ENCODE assay signal across 8 cellular contexts in genomic region chr22:37266581-37267127, GRCh38. TPM values are rescaled to one million over a fixed set of nuclear protein-coding genes. Genes with fewer than 3 reads are reported as not detected.
DNase-seq lines count a peak whose midpoint lies in the region; ATAC-seq and TF ChIP-seq lines count a peak whose summit lies in the region.
"Had no signal": no experiment of that assay in that cellular context is flagged by ENCODE, and none has a peak within 500 bp of the region (broad histone marks: within the 10 kb centered on the region; RNA-seq: fewer than 3 reads in every experiment).

No MANE protein-coding gene starts in this region.

- H3K9me2 ChIP-seq in GM23338 (ENCODE audit: insufficient read depth) (no peaks in the 10 kb centered on the region), SU-DHL-6 (replicated peaks; ENCODE audit: insufficient read depth, low read length) (no peaks in the 10 kb centered on the region)

- DNase-seq in GM23338 (ENCODE audit: low spot score) = no peak
- DNase-seq in fibroblast of the aortic adventitia (ENCODE audit: low read depth) = no peak
- no peak for DNase-seq in stimulated activated effector memory CD8-positive, alpha-beta T cell treated with anti-CD3 and anti-CD28 coated beads, Interleukin-12 subunit alpha, Interleukin-12 subunit beta, amount 100 ng/mL, for 72 hours (ENCODE audit: low spot score in 2 of 2)
- DNase-seq in GF-D8 (lab: John Stamatoyannopoulos, UW) = no peak
- no peak for DNase-seq in stimulated activated naive CD4-positive, alpha-beta T cell (lab: John Stamatoyannopoulos, UW)
- DNase-seq: NCI-H187 had no signal

- no peak overlapping the region for H3K27ac ChIP-seq in GM23338 (ENCODE audit: low read depth)
- H3K27ac ChIP-seq in SU-DHL-6 (ENCODE audit: low read depth, low read length) = no peak overlapping the region

- no peaks in the 10 kb centered on the region for H3K4me1 ChIP-seq in GM23338 (ENCODE audit: insufficient read depth)

- H2AFZ ChIP-seq in GM23338 = peak overlapping the region; percentile 77; the same call in 1 of the 2 replicates
- no peak overlapping the region for H2AFZ ChIP-seq in SU-DHL-6 (ENCODE audit: low read depth, low read length, severe bottlenecking)

- no peak overlapping the region for H3K4me2 ChIP-seq in GM23338
- peak overlapping the region; percentile 65 for H3K4me2 ChIP-seq in SU-DHL-6 (ENCODE audit: low read depth, low read length, poor library complexity, severe bottlenecking)

- H3K36me3 Mint-ChIP-seq in GM23338 (ENCODE audit: low read depth) = peaks cover 4% of the 10 kb centered on the region; the same call in 2 of the 3 replicates
- H3K36me3 Mint-ChIP-seq in stimulated activated effector memory CD8-positive, alpha-beta T cell treated with anti-CD3 and anti-CD28 coated beads, Interleukin-12 subunit alpha, Interleukin-12 subunit beta, amount 100 ng/mL, for 72 hours = peaks cover 13% of the 10 kb centered on the region

- H4K20me1 ChIP-seq in GM23338 (replicated peaks; ENCODE audit: insufficient read depth) = no peaks in the 10 kb centered on the region; the same call in 1 of the 2 replicates
- no peaks in the 10 kb centered on the region for H4K20me1 ChIP-seq in SU-DHL-6 (ENCODE audit: low read depth, low read length)

- H3K27me3 Mint-ChIP-seq in GM23338 (ENCODE audit: insufficient read depth, low read depth, poor library complexity) = peaks cover 13% of the 10 kb centered on the region

- no peak overlapping the region; the same call in 1 of the 2 replicates for H3K27ac Mint-ChIP-seq in GM23338
- H3K27ac Mint-ChIP-seq in stimulated activated effector memory CD8-positive, alpha-beta T cell treated with anti-CD3 and anti-CD28 coated beads, Interleukin-12 subunit alpha, Interleukin-12 subunit beta, amount 100 ng/mL, for 72 hours = peak overlapping the region; percentile 96

- peaks cover 3% of the 10 kb centered on the region for H3K4me1 Mint-ChIP-seq in GM23338
- H3K4me1 Mint-ChIP-seq in stimulated activated effector memory CD8-positive, alpha-beta T cell treated with anti-CD3 and anti-CD28 coated beads, Interleukin-12 subunit alpha, Interleukin-12 subunit beta, amount 100 ng/mL, for 72 hours = peaks cover 51% of the 10 kb centered on the region

- H3K4me3 ChIP-seq in GM23338 = peak overlapping the region; percentile 8; the same call in 1 of the 2 replicates
- no peak overlapping the region for H3K4me3 ChIP-seq in SU-DHL-6 (ENCODE audit: insufficient read depth, low read length, poor library complexity, severe bottlenecking)
- H3K4me3 ChIP-seq in fibroblast of the aortic adventitia (ENCODE audit: low read depth, low read length) = peak overlapping the region; percentile 31

- H3K27me3 ChIP-seq in GM23338 (ENCODE audit: insufficient read depth) (no peaks in the 10 kb centered on the region), SU-DHL-6 (ENCODE audit: low read length) (no peaks in the 10 kb centered on the region)

- no peaks in the 10 kb centered on the region for H3F3A ChIP-seq in GM23338 (replicated peaks; ENCODE audit: low read depth)
- H3F3A ChIP-seq in SU-DHL-6 (ENCODE audit: insufficient read depth) = no peaks in the 10 kb centered on the region

- H3K36me3 ChIP-seq in GM23338 (ENCODE audit: insufficient read depth) = no peaks in the 10 kb centered on the region
- no peaks in the 10 kb centered on the region; the same call in 1 of the 2 replicates for H3K36me3 ChIP-seq in SU-DHL-6 (ENCODE audit: low read length)

- ATAC-seq in GM23338 = peak; percentile 57
- ATAC-seq in stimulated activated effector memory CD8-positive, alpha-beta T cell treated with anti-CD3 and anti-CD28 coated beads, Interleukin-12 subunit alpha, Interleukin-12 subunit beta, amount 100 ng/mL, for 72 hours = peak; percentile 51
- ATAC-seq in HG03139 (IDR thresholded peaks at IDR 0.05; ENCODE audit: unreplicated experiment) = no peak

- H3K79me2 ChIP-seq in GM23338 (replicated peaks; ENCODE audit: insufficient read depth) (no peaks in the 10 kb centered on the region), SU-DHL-6 (ENCODE audit: insufficient read depth, low read length) (no peaks in the 10 kb centered on the region)

- TF ChIP-seq CTCF in GM23338 (conservative IDR thresholded peaks at IDR 0.05; ENCODE audit: low read depth in 2 of 2) = no peak
- TF ChIP-seq CTCF in SU-DHL-6 (IDR thresholded peaks at IDR 0.05; ENCODE audit: insufficient read depth, low read length, poor library complexity, severe bottlenecking) = no peak
- no peak for TF ChIP-seq CTCF in fibroblast of the aortic adventitia (IDR thresholded peaks at IDR 0.05; ENCODE audit: insufficient read depth, low read length)

- H3K9ac ChIP-seq in SU-DHL-6 (ENCODE audit: low read length) = no peak overlapping the region

- peaks cover 23% of the 10 kb centered on the region for H3K9me3 Mint-ChIP-seq in GM23338
- peaks cover 5% of the 10 kb centered on the region for H3K9me3 Mint-ChIP-seq in stimulated activated effector memory CD8-positive, alpha-beta T cell treated with anti-CD3 and anti-CD28 coated beads, Interleukin-12 subunit alpha, Interleukin-12 subunit beta, amount 100 ng/mL, for 72 hours

- H3K9me3 ChIP-seq in SU-DHL-6 (ENCODE audit: insufficient read depth, low read length) = peaks cover 8% of the 10 kb centered on the region; the same call in 1 of the 2 replicates

- H3K4me3 Mint-ChIP-seq in GM23338 = no peak overlapping the region
- H3K4me3 Mint-ChIP-seq in stimulated activated effector memory CD8-positive, alpha-beta T cell treated with anti-CD3 and anti-CD28 coated beads, Interleukin-12 subunit alpha, Interleukin-12 subunit beta, amount 100 ng/mL, for 72 hours = peak overlapping the region; percentile 90

TF ChIP-seq in GM23338, 12 proteins besides CTCF, POLR2A, EP300 and RAD21:
- TF ChIP-seq CREB1 (CRISPR knock-in tag; IDR thresholded peaks at IDR 0.05; ENCODE audit: low read depth) = no peak
- TF ChIP-seq NANOG (IDR thresholded peaks at IDR 0.05; ENCODE audit: borderline replicate concordance) = no peak
- TF ChIP-seq STAT1 (IDR thresholded peaks at IDR 0.05; ENCODE audit: unreplicated experiment) = no peak
- no peak for TF ChIP-seq JUNB (IDR thresholded peaks at IDR 0.05; ENCODE audit: unreplicated experiment)
- TF ChIP-seq EZH2 (IDR thresholded peaks at IDR 0.05; ENCODE audit: low read depth, unreplicated experiment) = no peak
- TF ChIP-seq, protein P1, sequence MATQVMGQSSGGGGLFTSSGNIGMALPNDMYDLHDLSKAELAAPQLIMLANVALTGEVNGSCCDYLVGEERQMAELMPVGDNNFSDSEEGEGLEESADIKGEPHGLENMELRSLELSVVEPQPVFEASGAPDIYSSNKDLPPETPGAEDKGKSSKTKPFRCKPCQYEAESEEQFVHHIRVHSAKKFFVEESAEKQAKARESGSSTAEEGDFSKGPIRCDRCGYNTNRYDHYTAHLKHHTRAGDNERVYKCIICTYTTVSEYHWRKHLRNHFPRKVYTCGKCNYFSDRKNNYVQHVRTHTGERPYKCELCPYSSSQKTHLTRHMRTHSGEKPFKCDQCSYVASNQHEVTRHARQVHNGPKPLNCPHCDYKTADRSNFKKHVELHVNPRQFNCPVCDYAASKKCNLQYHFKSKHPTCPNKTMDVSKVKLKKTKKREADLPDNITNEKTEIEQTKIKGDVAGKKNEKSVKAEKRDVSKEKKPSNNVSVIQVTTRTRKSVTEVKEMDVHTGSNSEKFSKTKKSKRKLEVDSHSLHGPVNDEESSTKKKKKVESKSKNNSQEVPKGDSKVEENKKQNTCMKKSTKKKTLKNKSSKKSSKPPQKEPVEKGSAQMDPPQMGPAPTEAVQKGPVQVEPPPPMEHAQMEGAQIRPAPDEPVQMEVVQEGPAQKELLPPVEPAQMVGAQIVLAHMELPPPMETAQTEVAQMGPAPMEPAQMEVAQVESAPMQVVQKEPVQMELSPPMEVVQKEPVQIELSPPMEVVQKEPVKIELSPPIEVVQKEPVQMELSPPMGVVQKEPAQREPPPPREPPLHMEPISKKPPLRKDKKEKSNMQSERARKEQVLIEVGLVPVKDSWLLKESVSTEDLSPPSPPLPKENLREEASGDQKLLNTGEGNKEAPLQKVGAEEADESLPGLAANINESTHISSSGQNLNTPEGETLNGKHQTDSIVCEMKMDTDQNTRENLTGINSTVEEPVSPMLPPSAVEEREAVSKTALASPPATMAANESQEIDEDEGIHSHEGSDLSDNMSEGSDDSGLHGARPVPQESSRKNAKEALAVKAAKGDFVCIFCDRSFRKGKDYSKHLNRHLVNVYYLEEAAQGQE (IDR thresholded peaks at IDR 0.05; ENCODE audit: unreplicated experiment) = no peak
- no peak for TF ChIP-seq ZNF114 (CRISPR knock-in tag; IDR thresholded peaks at IDR 0.05)
- TF ChIP-seq POLR2AphosphoS5 (IDR thresholded peaks at IDR 0.05; ENCODE audit: low read depth) = no peak
- no peak for TF ChIP-seq ZNF331 (CRISPR knock-in tag; IDR thresholded peaks at IDR 0.05; ENCODE audit: low read depth)
- no peak for TF ChIP-seq EZH2phosphoT487 (IDR thresholded peaks at IDR 0.05; ENCODE audit: unreplicated experiment)

RNA-seq across cellular contexts. Expression of gene CYTH4, which starts 15.7 kb away (rescaled TPM):
- total RNA-seq in GM23338 (2014; rRNA removed; shearing (Covaris generic)) = not detected in 2 replicates
- polyA plus RNA-seq in GM23338 (2016; fragmentation: Nextera tagmentation; extraction: Ambion mirVana) = not detected in 2 replicates
- 0.25 and 0.72 TPM in 2 replicates for total RNA-seq in fibroblast of the aortic adventitia (ENCODE audit: low replicate concordance)

RNA-seq across cellular contexts. Expression of gene RAC2, which starts 22.6 kb away (rescaled TPM):
- total RNA-seq in GM23338 (2014; rRNA removed; shearing (Covaris generic)) = 2.7 and 3.8 TPM in 2 replicates
- 2.4 and 3.1 TPM in 2 replicates for polyA plus RNA-seq in GM23338 (2016; fragmentation: Nextera tagmentation; extraction: Ambion mirVana)
- total RNA-seq in fibroblast of the aortic adventitia (ENCODE audit: low replicate concordance) = 5.6 and 14.4 TPM in 2 replicates

RNA-seq across cellular contexts. Expression of gene SSTR3, which starts 54.4 kb away (rescaled TPM):
- 0.04 and 0.66 TPM in 2 replicates for total RNA-seq in GM23338 (2014; rRNA removed; shearing (Covaris generic))
- 0.10 TPM in 1 of 2 replicates, not detected in the other for polyA plus RNA-seq in GM23338 (2016; fragmentation: Nextera tagmentation; extraction: Ambion mirVana)
- 0.41 TPM in 1 of 2 replicates, not detected in the other for total RNA-seq in fibroblast of the aortic adventitia (ENCODE audit: low replicate concordance)
